ENCODE assay signal across 9 cellular contexts in genomic region chr22:20566420-20567260, GRCh38. TPM values are rescaled to one million over a fixed set of nuclear protein-coding genes. Genes with fewer than 3 reads are reported as not detected.
A peak's percentile ranks its signal among the peaks of the same experiment; 100 is the strongest.
DNase-seq lines count a peak whose midpoint lies in the region; ATAC-seq, FAIRE-seq and TF ChIP-seq lines count a peak whose summit lies in the region.
"Had no signal": no experiment of that assay in that cellular context is flagged by ENCODE, and none has a peak within 500 bp of the region (broad histone marks: within the 10 kb centered on the region; RNA-seq: fewer than 3 reads in every experiment).

No MANE protein-coding gene starts in this region.

- no peaks in the 10 kb centered on the region for H3K9me3 Mint-ChIP-seq in Caco-2 (ENCODE audit: unreplicated experiment)

- ATAC-seq in HG03571 (IDR thresholded peaks at IDR 0.05; ENCODE audit: unreplicated experiment) (no peak), GM18505 (IDR thresholded peaks at IDR 0.05; ENCODE audit: unreplicated experiment) (no peak)

- POLR2A ChIA-PET in Caco-2 (lab: Charles Lee): no interaction called here

- no peak overlapping the region for H3K4me3 ChIP-seq in Caco-2 (ENCODE audit: low read depth, low read length)
- H3K4me3 ChIP-seq in dorsolateral prefrontal cortex: no peak overlapping the region
- H3K4me3 ChIP-seq in rectal smooth muscle tissue (ENCODE audit: low read length): no peak overlapping the region

- intact Hi-C loops in Caco-2 (cut with micrococcal nuclease; ENCODE audit: unreplicated experiment) (no loop called here), dorsolateral prefrontal cortex (cut with DNase I) (loop anchor here in 1 of 2 donors (5.0 kb wide), 2 partner anchors 59 to 144 kb away; partner anchors contain the start of gene MED15)

- peak overlapping the region; percentile 17 for H3K27ac Mint-ChIP-seq in Caco-2 (ENCODE audit: unreplicated experiment)

- TF ChIP-seq POLR2A in GM12892 (IDR thresholded peaks at IDR 0.05; ENCODE audit: low read depth, low read length) (no peak), GM18505 (IDR thresholded peaks at IDR 0.05; ENCODE audit: borderline replicate concordance, extremely low read depth, insufficient read depth, insufficient read length) (no peak)

- no peak for FAIRE-seq in GM12892 (lab: Jason Lieb, UNC)
- FAIRE-seq: GM18507 had no signal

- H3K27ac ChIP-seq in dorsolateral prefrontal cortex: peak overlapping the region in 53 of 59 donors; percentile 1 to 76 (median 48)
- peak overlapping the region; percentile 28 for H3K27ac ChIP-seq in rectal smooth muscle tissue (ENCODE audit: low read depth, low read length)

- H3K27me3 ChIP-seq in Caco-2 (replicated peaks; ENCODE audit: control insufficient read depth, insufficient read depth, low read length): no peaks in the 10 kb centered on the region
- H3K27me3 ChIP-seq in dorsolateral prefrontal cortex: no peaks in the 10 kb centered on the region
- H3K27me3 ChIP-seq in rectal smooth muscle tissue (ENCODE audit: control insufficient read depth, insufficient read depth, low read length): no peaks in the 10 kb centered on the region

- no peak overlapping the region for H3K4me3 Mint-ChIP-seq in Caco-2 (ENCODE audit: unreplicated experiment)

- DNase-seq in Caco-2 (no peak), dorsolateral prefrontal cortex (peak in 1 of 10 donors; percentile 40), GM12892 (ENCODE audit: insufficient read length) (no peak), iPS-NIHi7 (ENCODE audit: extremely low spot score) (no peak)
- peak; percentile 60 to 63 for DNase-seq in activated CD4-positive, alpha-beta T cell treated with anti-CD3 and anti-CD28 coated beads for 4 hours

- no peak for TF ChIP-seq CTCF in Caco-2 (IDR thresholded peaks at IDR 0.05; ENCODE audit: insufficient read depth in 1 of 2, low read depth in 1 of 2, low read length in 1 of 2, severe bottlenecking in 1 of 2, unreplicated experiment in 1 of 2)
- TF ChIP-seq CTCF in dorsolateral prefrontal cortex (IDR thresholded peaks at IDR 0.05 in 54 of 56, conservative IDR thresholded peaks at IDR 0.05 in 2 of 56; ENCODE audit: low read depth in 1 of 56, partially characterized antibody in 56 of 56): no peak

- H3K4me1 Mint-ChIP-seq in Caco-2 (ENCODE audit: low read depth, unreplicated experiment): peaks cover 6% of the 10 kb centered on the region

- CTCF ChIA-PET in Caco-2 (lab: Charles Lee): no interaction called here

- no peaks in the 10 kb centered on the region for H3K27me3 Mint-ChIP-seq in Caco-2 (ENCODE audit: insufficient read depth, unreplicated experiment)

- H3K4me1 ChIP-seq in Caco-2: peaks cover 13% of the 10 kb centered on the region
- peaks cover 18% of the 10 kb centered on the region for H3K4me1 ChIP-seq in rectal smooth muscle tissue (ENCODE audit: control insufficient read depth, insufficient read depth, low read length)

- H3K36me3 ChIP-seq in Caco-2 (ENCODE audit: control insufficient read depth, insufficient read depth, low read length): peaks cover 7% of the 10 kb centered on the region
- peaks cover 32% of the 10 kb centered on the region for H3K36me3 ChIP-seq in rectal smooth muscle tissue (ENCODE audit: control insufficient read depth, insufficient read depth, low read length)

- peaks cover 91% of the 10 kb centered on the region for H3K36me3 Mint-ChIP-seq in Caco-2 (ENCODE audit: insufficient read depth, unreplicated experiment)

- BruUV-seq in Caco-2 (replicated peaks; lab: Mats Ljungman, UMichigan): no TSS peak

- H3K9ac ChIP-seq in rectal smooth muscle tissue (ENCODE audit: low read length): no peak overlapping the region

- no peaks in the 10 kb centered on the region for H3K9me3 ChIP-seq in Caco-2

RNA-seq across cellular contexts. Expression of gene MED15, which starts 59.2 kb away (rescaled TPM):
- total RNA-seq in Caco-2 (2022) (94.7 and 104 TPM in 2 replicates), dorsolateral prefrontal cortex (100 to 1,000 TPM in 79 of 120 experiments, 10 to 100 TPM in 41; 83.5 to 133 (median 106) TPM)
- polyA plus RNA-seq in GM12892 (2012; ENCODE audit: missing spikeins): 23.7 TPM

Comparison
In these comparisons a context has a peak if more than half of its experiments do, and no peak if none do; other contexts are left out.
1. DNase-seq: peak in activated CD4-positive, alpha-beta T cell treated with anti-CD3 and anti-CD28 coated beads for 4 hours (2 of 2); none in Caco-2 (0 of 2), GM12892 (single experiment) and iPS-NIHi7 (single experiment).